Comparison of ENCODE assay signal across 23 cellular contexts in the genomic region with DNA sequence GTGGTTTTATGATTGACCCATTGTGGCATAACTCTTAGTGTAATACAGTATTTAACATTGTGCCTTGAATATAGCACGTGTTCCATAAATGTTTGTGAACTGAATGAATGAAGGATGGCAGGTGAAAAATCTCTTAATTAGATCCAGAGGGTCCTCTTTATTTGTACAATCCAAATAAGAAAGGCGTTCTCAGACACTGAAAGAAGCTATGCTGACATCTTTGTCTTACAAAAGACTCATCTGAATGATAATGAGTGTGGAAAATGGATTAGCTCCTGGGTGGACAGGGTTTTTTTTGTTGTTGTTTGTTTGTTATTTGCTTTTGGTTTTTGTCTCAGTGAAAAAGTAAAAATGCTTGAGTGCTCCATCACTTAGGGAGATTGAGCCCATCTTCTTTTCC.
DNase-seq lines count a peak whose midpoint lies in the region; TF ChIP-seq lines count a peak whose summit lies in the region.
"Had no signal": no experiment of that assay in that cellular context is flagged by ENCODE, and none has a peak within 500 bp of the region (broad histone marks: within the 10 kb centered on the region; RNA-seq: fewer than 3 reads in every experiment).

No MANE protein-coding gene starts in this region.

- H3K9ac ChIP-seq in H9 (ENCODE audit: extremely low read depth, insufficient read length, low read length), result no peak overlapping the region
- no peak overlapping the region for H3K9ac ChIP-seq in neural progenitor cell
- H3K9ac ChIP-seq: BLaER1 had no signal

- no peaks in the 10 kb centered on the region for H4K20me1 ChIP-seq in H9 (ENCODE audit: control insufficient read depth, insufficient read depth, insufficient read length)
- no peaks in the 10 kb centered on the region for H4K20me1 ChIP-seq in neural progenitor cell (ENCODE audit: low read depth)
- H4K20me1 ChIP-seq: BLaER1 had no signal

- no peak overlapping the region for H3K23ac ChIP-seq in H9 (ENCODE audit: insufficient read length, low read depth, low read length)

- H2BK15ac ChIP-seq in H9 (ENCODE audit: low read depth, low read length), result no peak overlapping the region

- H3K27ac ChIP-seq in H9 (ENCODE audit: insufficient read length, low read depth, low read length) (no peak overlapping the region), neural progenitor cell (no peak overlapping the region), testis (no peak overlapping the region)
- H3K27ac ChIP-seq: BLaER1 had no signal

- POLR2A ChIA-PET in MCF 10A (lab: Yijun Ruan, JAX), result no interaction called here

- no peak overlapping the region for H2BK12ac ChIP-seq in H9 (ENCODE audit: insufficient read length, low read depth, low read length)

- H3K36me3 Mint-ChIP-seq in H9 (ENCODE audit: insufficient read depth in 1 of 3, low read depth in 3 of 3), result peaks cover 0 to 16% (median 0%) of the 10 kb centered on the region in 3 experiments; a peak in 3 of 7 replicates
- no peaks in the 10 kb centered on the region for H3K36me3 Mint-ChIP-seq in neural progenitor cell
- H3K36me3 Mint-ChIP-seq in MCF 10A (ENCODE audit: insufficient read depth, unreplicated experiment), result no peaks in the 10 kb centered on the region
- H3K36me3 Mint-ChIP-seq: CD4-positive, alpha-beta memory T cell; CD4-positive, CD25-positive, alpha-beta regulatory T cell had no signal

- H3K27ac Mint-ChIP-seq in H9, result peak overlapping the region in 2 of 3 experiments; percentile 54 to 55; a peak in 1 of 7 replicates
- no peak overlapping the region for H3K27ac Mint-ChIP-seq in neural progenitor cell
- no peak overlapping the region for H3K27ac Mint-ChIP-seq in MCF 10A (ENCODE audit: low read depth, unreplicated experiment)
- H3K27ac Mint-ChIP-seq: CD14-positive monocyte; CD8-positive, alpha-beta memory T cell had no signal

- no peaks in the 10 kb centered on the region for H3K79me1 ChIP-seq in H9 (ENCODE audit: insufficient read depth, low read depth, low read length, poor library complexity, severe bottlenecking)

- no peak for TF ChIP-seq CTCF in H9 (conservative IDR thresholded peaks at IDR 0.05)
- TF ChIP-seq CTCF in neural progenitor cell (IDR thresholded peaks at IDR 0.05), result no peak
- no peak for TF ChIP-seq CTCF in MCF 10A (IDR thresholded peaks at IDR 0.05; ENCODE audit: unreplicated experiment)
- TF ChIP-seq CTCF in testis (IDR thresholded peaks at IDR 0.05), result no peak

- intact Hi-C loops in MCF 10A (cut with micrococcal nuclease), result no loop called here
- intact Hi-C loops in testis (cut with DNase I; ENCODE audit: low total_unique reads), result no loop called here

- H3F3A ChIP-seq in neural progenitor cell (ENCODE audit: low read depth), result peaks cover 24% of the 10 kb centered on the region

- H3K4me1 ChIP-seq in H9 (ENCODE audit: insufficient read depth, low read length) (peaks cover 5% of the 10 kb centered on the region; the same call in 1 of the 2 replicates), neural progenitor cell (peaks cover 60% of the 10 kb centered on the region), testis (no peaks in the 10 kb centered on the region)
- H3K4me1 ChIP-seq: BE2C, BLaER1 had no signal

- no peak overlapping the region for H3K4ac ChIP-seq in H9 (ENCODE audit: low read depth, low read length)

- H3K27me3 Mint-ChIP-seq in H9 (ENCODE audit: low read depth) (peaks cover 8% of the 10 kb centered on the region), neural progenitor cell (ENCODE audit: insufficient read depth, low read depth) (peaks cover 15% of the 10 kb centered on the region), MCF 10A (ENCODE audit: insufficient read depth, unreplicated experiment) (no peaks in the 10 kb centered on the region)
- H3K27me3 Mint-ChIP-seq: CD4-positive, CD25-positive, alpha-beta regulatory T cell had no signal

- TF ChIP-seq POLR2A in testis (IDR thresholded peaks at IDR 0.05), result no peak

- H3K23me2 ChIP-seq in H9 (ENCODE audit: insufficient read length, low read depth, low read length, poor library complexity, severe bottlenecking), result no peaks in the 10 kb centered on the region

- H4K8ac ChIP-seq in H9 (replicated peaks; ENCODE audit: insufficient read length, low read depth, low read length), result no peak overlapping the region

- H3K4me3 Mint-ChIP-seq in H9 (no peak overlapping the region), neural progenitor cell (no peak overlapping the region), MCF 10A (ENCODE audit: unreplicated experiment) (no peak overlapping the region)
- H3K4me3 Mint-ChIP-seq: CD14-positive monocyte; CD4-positive, alpha-beta memory T cell; CD4-positive, CD25-positive, alpha-beta regulatory T cell; CD8-positive, alpha-beta memory T cell had no signal

- H3K27me3 ChIP-seq in H9 (ENCODE audit: insufficient read depth, low read length), result no peaks in the 10 kb centered on the region
- peaks cover 4% of the 10 kb centered on the region for H3K27me3 ChIP-seq in neural progenitor cell
- H3K27me3 ChIP-seq in testis, result no peaks in the 10 kb centered on the region
- H3K27me3 ChIP-seq: BLaER1 had no signal

- BruUV-seq in MCF 10A (replicated peaks; lab: Mats Ljungman, UMichigan), result no TSS peak

- no peak overlapping the region for H2BK120ac ChIP-seq in H9 (ENCODE audit: low read depth, low read length, poor library complexity, severe bottlenecking)

- H3K36me3 ChIP-seq in neural progenitor cell (no peaks in the 10 kb centered on the region), testis (ENCODE audit: low read depth, missing control alignments) (no peaks in the 10 kb centered on the region)
- H3K36me3 ChIP-seq: BE2C, BLaER1 had no signal

- H3K79me2 ChIP-seq in H9 (ENCODE audit: insufficient read depth, low read length) (no peaks in the 10 kb centered on the region), neural progenitor cell (ENCODE audit: low read depth) (no peaks in the 10 kb centered on the region)

- no peak overlapping the region for H3K18ac ChIP-seq in H9 (ENCODE audit: insufficient read length, low read depth, low read length)

- H3K14ac ChIP-seq in H9 (ENCODE audit: insufficient read depth, low read length), result no peak overlapping the region

- CTCF ChIA-PET in MCF 10A (lab: Yijun Ruan, JAX), result interaction anchor here (0.7 kb wide), 1 partner anchor 1504 kb away, joined by 3 read pairs; no protein-coding TSS in a partner anchor

- H2AFZ ChIP-seq in H9 (ENCODE audit: low read length) (no peak overlapping the region), neural progenitor cell (replicated peaks) (no peak overlapping the region)

- H3K4me2 ChIP-seq in H9 (ENCODE audit: insufficient read depth, insufficient read length, low read length), result no peak overlapping the region
- peak overlapping the region; percentile 56 for H3K4me2 ChIP-seq in neural progenitor cell
- H3K4me2 ChIP-seq: BLaER1 had no signal

- no peak overlapping the region for H3T11ph ChIP-seq in H9 (ENCODE audit: low read length)

- no peak overlapping the region for H2BK5ac ChIP-seq in H9 (ENCODE audit: insufficient read length, low read length)

- H3K4me3 ChIP-seq in neural progenitor cell, result no peak overlapping the region
- no peak overlapping the region for H3K4me3 ChIP-seq in testis
- H3K4me3 ChIP-seq: BLaER1, GM12878 had no signal

- H4K5ac ChIP-seq in H9 (ENCODE audit: insufficient read length, low read depth, low read length), result no peak overlapping the region

- H3K9me3 Mint-ChIP-seq in H9 (peaks cover 3 to 7% of the 10 kb centered on the region in 2 experiments; a peak in 3 of 5 replicates), neural progenitor cell (peaks cover 5% of the 10 kb centered on the region), MCF 10A (ENCODE audit: unreplicated experiment) (peaks cover 15% of the 10 kb centered on the region)

- no peak overlapping the region for H2AK5ac ChIP-seq in H9 (ENCODE audit: insufficient read length, low read length)

- DNase-seq in H9, result no peak
- peak; percentile 56 for DNase-seq in neural progenitor cell (ENCODE audit: low spot score)
- no peak for DNase-seq in MCF 10A (ENCODE audit: unreplicated experiment)
- no peak for DNase-seq in NCI-H1092 treated with DMSO at 0.1 percent for 48 hours (lab: John Stamatoyannopoulos, UW)
- no peak for DNase-seq in testis
- DNase-seq: 8988T; ACHN; BE2C; C1 segment of cervical spinal cord; CD4-positive, alpha-beta memory T cell; CD4-positive, CD25-positive, alpha-beta regulatory T cell; CD8-positive, alpha-beta memory T cell; COR-L47; DMS 273 treated with DMSO at 0.1 percent for 48 hours; DMS153; DMS53; DMS79; DND-41; EL; GDM1 had no signal

- no peaks in the 10 kb centered on the region for H3K9me3 ChIP-seq in H9 (ENCODE audit: control insufficient read depth, low read depth, low read length)
- no peaks in the 10 kb centered on the region for H3K9me3 ChIP-seq in neural progenitor cell (ENCODE audit: low read depth)
- H3K9me3 ChIP-seq in testis, result no peaks in the 10 kb centered on the region
- H3K9me3 ChIP-seq: BE2C had no signal

- no CpG with 5 or more reads among the region's 2 CpGs for WGBS in H9 (ENCODE audit: extremely low coverage, insufficient read length, low lambda C conversion rate)
- WGBS in testis, 2 donors, result 60 to 70% methylated on average over 2 of the region's 2 CpGs

- H3K56ac ChIP-seq in H9 (ENCODE audit: insufficient read length, low read depth, low read length), result no peak overlapping the region

- H2BK20ac ChIP-seq in H9 (ENCODE audit: low read depth, low read length, poor library complexity, severe bottlenecking), result no peak overlapping the region

- no peak overlapping the region for H4K91ac ChIP-seq in H9 (ENCODE audit: insufficient read length, low read depth, low read length)

- peaks cover 41 to 43% of the 10 kb centered on the region in 2 experiments for H3K4me1 Mint-ChIP-seq in H9
- peaks cover 20% of the 10 kb centered on the region for H3K4me1 Mint-ChIP-seq in neural progenitor cell
- H3K4me1 Mint-ChIP-seq in MCF 10A (ENCODE audit: insufficient read depth, unreplicated experiment), result no peaks in the 10 kb centered on the region
- H3K4me1 Mint-ChIP-seq: CD14-positive monocyte; CD4-positive, alpha-beta memory T cell; CD4-positive, CD25-positive, alpha-beta regulatory T cell; CD8-positive, alpha-beta memory T cell had no signal

Comparison
In these comparisons a context has a peak if more than half of its experiments do, and no peak if none do; other contexts are left out.
1. H3K27ac Mint-ChIP-seq: peak in H9 (2 of 3); none in neural progenitor cell (single experiment) and MCF 10A (single experiment).